ENCODE assay signal across 21 cellular contexts in the genomic region with DNA sequence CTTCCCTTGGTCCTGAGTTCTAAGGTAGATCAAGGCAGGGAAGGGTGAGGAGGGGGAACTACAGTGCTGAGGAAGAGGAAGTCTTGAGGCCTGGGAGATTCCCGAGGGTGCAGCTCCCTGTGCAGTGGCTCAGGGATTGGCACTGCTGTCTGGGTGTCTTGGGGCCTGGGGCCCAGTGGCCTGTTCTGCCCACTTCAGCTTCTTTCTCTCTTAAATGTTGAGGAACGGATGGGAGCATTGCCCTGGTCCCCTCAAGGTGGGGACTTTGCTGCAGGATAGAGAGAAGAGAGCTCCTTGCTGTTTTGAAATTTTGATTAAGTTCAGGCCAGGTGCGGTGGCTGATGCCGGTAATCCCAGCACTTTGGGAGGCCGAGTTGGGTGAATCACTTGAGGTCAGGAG. TPM values are rescaled to one million over a fixed set of nuclear protein-coding genes. Genes with fewer than 3 reads are reported as not detected.
A peak's percentile ranks its signal among the peaks of the same experiment; 100 is the strongest.
DNase-seq lines count a peak whose midpoint lies in the region; ATAC-seq and TF ChIP-seq lines count a peak whose summit lies in the region.
"Had no signal": no experiment of that assay in that cellular context is flagged by ENCODE, and none has a peak within 500 bp of the region (broad histone marks: within the 10 kb centered on the region; RNA-seq: fewer than 3 reads in every experiment).

No MANE protein-coding gene starts in this region.

- no peak overlapping the region for H3K27ac Mint-ChIP-seq in memory B cell
- no peak overlapping the region for H3K27ac Mint-ChIP-seq in stimulated activated effector memory CD8-positive, alpha-beta T cell treated with anti-CD3 and anti-CD28 coated beads, Interleukin-12 subunit alpha, Interleukin-12 subunit beta, amount 100 ng/mL, for 72 hours
- H3K27ac Mint-ChIP-seq: H9 had no signal

- H3K4me1 Mint-ChIP-seq in activated T-cell treated with anti-CD3 and anti-CD28 coated beads, Interleukin-2, amount 50 U/mL, for 4 hours (ENCODE audit: low read depth): peaks cover 20% of the 10 kb centered on the region
- H3K4me1 Mint-ChIP-seq in memory B cell: peaks cover 9% of the 10 kb centered on the region
- peaks cover 11% of the 10 kb centered on the region for H3K4me1 Mint-ChIP-seq in stimulated activated effector memory CD8-positive, alpha-beta T cell treated with anti-CD3 and anti-CD28 coated beads, Interleukin-12 subunit alpha, Interleukin-12 subunit beta, amount 100 ng/mL, for 72 hours

- TF ChIP-seq CTCF in RWPE1 (conservative IDR thresholded peaks at IDR 0.05; ENCODE audit: low read depth): no peak

- H3K27me3 Mint-ChIP-seq in activated T-cell treated with anti-CD3 and anti-CD28 coated beads, Interleukin-2, amount 50 U/mL, for 4 hours (ENCODE audit: low read depth): peaks cover 4% of the 10 kb centered on the region
- H3K27me3 Mint-ChIP-seq in memory B cell: no peaks in the 10 kb centered on the region

- no peak for DNase-seq in activated T-cell treated with anti-CD3 and anti-CD28 coated beads, Interleukin-2, amount 50 U/mL, for 4 hours
- DNase-seq in activated T-cell treated with anti-CD3 and anti-CD28 coated beads, Interleukin-2, amount 50 U/mL, for 48 hours: no peak
- DNase-seq in RWPE1 (ENCODE audit: low spot score) (no peak), memory B cell (ENCODE audit: low spot score in 2 of 2) (no peak), globus pallidus (ENCODE audit: low spot score) (no peak), amniotic stem cell (lab: John Stamatoyannopoulos, UW) (no peak), GF-D8 (lab: John Stamatoyannopoulos, UW) (no peak)
- no peak for DNase-seq in stimulated activated effector memory CD8-positive, alpha-beta T cell treated with anti-CD3 and anti-CD28 coated beads, Interleukin-12 subunit alpha, Interleukin-12 subunit beta, amount 100 ng/mL, for 72 hours (ENCODE audit: low spot score in 2 of 2)
- DNase-seq: activated CD4-positive, CD25-positive, alpha-beta regulatory T cell; brain microvascular endothelial cell; DMS79 treated with DMSO at 0.1 percent for 48 hours; H9; heart right ventricle; left lung; NCI-H1092 treated with DMSO at 0.1 percent for 48 hours; NCI-H2081; occipital lobe; PC-3; SJCRH30; stimulated activated CD8-positive, alpha-beta memory T cell treated with anti-CD3 and anti-CD28 coated beads, Interleukin-4, amount 100 ng/mL, for 48 hours had no signal

- CTCF ChIA-PET in RWPE1 (lab: Yijun Ruan, JAX): no interaction called here

- H3K27ac ChIP-seq in RWPE1: 0 out of 2 replicates have a peak overlapping the region, but pooled peaks have one; percentile 7
- H3K27ac ChIP-seq: brain microvascular endothelial cell, left lung, SJCRH30 had no signal

- H3K36me3 Mint-ChIP-seq in activated T-cell treated with anti-CD3 and anti-CD28 coated beads, Interleukin-2, amount 50 U/mL, for 4 hours (ENCODE audit: insufficient read depth): peaks cover 6% of the 10 kb centered on the region
- H3K36me3 Mint-ChIP-seq in memory B cell: peaks cover 3% of the 10 kb centered on the region
- H3K36me3 Mint-ChIP-seq in stimulated activated effector memory CD8-positive, alpha-beta T cell treated with anti-CD3 and anti-CD28 coated beads, Interleukin-12 subunit alpha, Interleukin-12 subunit beta, amount 100 ng/mL, for 72 hours: peaks cover 6% of the 10 kb centered on the region

- H3K9me3 Mint-ChIP-seq in activated T-cell treated with anti-CD3 and anti-CD28 coated beads, Interleukin-2, amount 50 U/mL, for 4 hours: no peaks in the 10 kb centered on the region
- H3K9me3 Mint-ChIP-seq in memory B cell: no peaks in the 10 kb centered on the region
- H3K9me3 Mint-ChIP-seq in stimulated activated effector memory CD8-positive, alpha-beta T cell treated with anti-CD3 and anti-CD28 coated beads, Interleukin-12 subunit alpha, Interleukin-12 subunit beta, amount 100 ng/mL, for 72 hours: no peaks in the 10 kb centered on the region
- H3K9me3 Mint-ChIP-seq: H9; T-helper 2 cell treated with Interferon-gamma antibody and Interleukin-4, amounts not matched to agents 5 μg/mL and 100 μg/mL, for 36 hours had no signal

- ATAC-seq in activated T-cell treated with anti-CD3 and anti-CD28 coated beads, Interleukin-2, amount 50 U/mL, for 4 hours: no peak
- ATAC-seq in memory B cell (ENCODE audit: low read depth): no peak
- ATAC-seq in stimulated activated effector memory CD8-positive, alpha-beta T cell treated with anti-CD3 and anti-CD28 coated beads, Interleukin-12 subunit alpha, Interleukin-12 subunit beta, amount 100 ng/mL, for 72 hours: no peak
- ATAC-seq: heart right ventricle, left lung, PC-3 had no signal

- POLR2A ChIA-PET in RWPE1 (lab: Yijun Ruan, JAX; ENCODE audit: low non-redundant PET): no interaction called here

- peak overlapping the region; percentile 6 for H3K4me3 Mint-ChIP-seq in activated T-cell treated with anti-CD3 and anti-CD28 coated beads, Interleukin-2, amount 50 U/mL, for 4 hours
- peak overlapping the region; percentile 22 for H3K4me3 Mint-ChIP-seq in memory B cell
- peak overlapping the region; percentile 60 for H3K4me3 Mint-ChIP-seq in stimulated activated effector memory CD8-positive, alpha-beta T cell treated with anti-CD3 and anti-CD28 coated beads, Interleukin-12 subunit alpha, Interleukin-12 subunit beta, amount 100 ng/mL, for 72 hours

RNA-seq across cellular contexts. Expression of gene GAREM2, which starts 13.5 kb away (rescaled TPM):
- 1 to 10 TPM; 2.4 to 4.1 (median 3.2) TPM for total RNA-seq in activated T-cell treated with anti-CD3 and anti-CD28 coated beads, Interleukin-2, amount 50 U/mL, for 4 hours

RNA-seq across cellular contexts. Expression of gene HADHA, which starts 58.1 kb away (rescaled TPM):
- total RNA-seq in activated T-cell treated with anti-CD3 and anti-CD28 coated beads, Interleukin-2, amount 50 U/mL, for 4 hours: 10 to 100 TPM; 85.9 to 94.9 (median 87.7) TPM

RNA-seq across cellular contexts. Expression of gene HADHB, which starts 58.4 kb away (rescaled TPM):
- total RNA-seq in activated T-cell treated with anti-CD3 and anti-CD28 coated beads, Interleukin-2, amount 50 U/mL, for 4 hours: 10 to 100 TPM; 53.8 to 59.9 (median 55.2) TPM

Comparison
In these comparisons a context has a peak if more than half of its experiments do, and no peak if none do; other contexts are left out.
1. H3K4me3 Mint-ChIP-seq: peak in every context shown above with its lines; median percentile 60 in stimulated activated effector memory CD8-positive, alpha-beta T cell treated with anti-CD3 and anti-CD28 coated beads, Interleukin-12 subunit alpha, Interleukin-12 subunit beta, amount 100 ng/mL, for 72 hours; 22 in memory B cell; 6 in activated T-cell treated with anti-CD3 and anti-CD28 coated beads, Interleukin-2, amount 50 U/mL, for 4 hours.